In genomic region chr19:19138110-19138981, GRCh38 we compare ENCODE assay signal across 8 cellular contexts. TPM values are rescaled to one million over a fixed set of nuclear protein-coding genes. Genes with fewer than 3 reads are reported as not detected.
DNase-seq lines count a peak whose midpoint lies in the region; ATAC-seq, FAIRE-seq and TF ChIP-seq lines count a peak whose summit lies in the region.

Gene TMEM161A, minus strand, starts transcription at chr19:19138478. Its CDS starts 50 bp downstream, at chr19:19138428.

- no peaks in the 10 kb centered on the region for H3K9me3 ChIP-seq in WERI-Rb-1 (ENCODE audit: severe bottlenecking)
- no peaks in the 10 kb centered on the region for H3K9me3 ChIP-seq in mammary epithelial cell (replicated peaks; ENCODE audit: insufficient read depth, low read length)
- no peaks in the 10 kb centered on the region for H3K9me3 ChIP-seq in small intestine (ENCODE audit: control insufficient read depth, low read depth)

- BruUV-seq in mammary epithelial cell (replicated peaks; lab: Mats Ljungman, UMichigan), result no TSS peak

- H3K27me3 ChIP-seq in WERI-Rb-1 (ENCODE audit: insufficient read depth, low read depth, severe bottlenecking), result no peaks in the 10 kb centered on the region
- H3K27me3 ChIP-seq in mammary epithelial cell (ENCODE audit: insufficient read depth, low read length), result no peaks in the 10 kb centered on the region
- H3K27me3 ChIP-seq in small intestine (ENCODE audit: control insufficient read depth in 2 of 2, insufficient read depth in 2 of 2, low read length in 2 of 2), result no peaks in the 10 kb centered on the region

- dilution Hi-C loops in mammary epithelial cell (cut with HindIII; ENCODE audit: low sequenced_read_pairs), result no loop called here

- H3K27ac ChIP-seq in WERI-Rb-1 (peak within 1 kb of the TSS; percentile 82), mammary epithelial cell (ENCODE audit: insufficient read depth, low read depth, low read length) (peak within 1 kb of the TSS; percentile 65), small intestine (ENCODE audit: low read depth in 1 of 2, low read length in 1 of 2) (peak within 1 kb of the TSS in 1 of 2 donors; percentile 69)

- no peak for FAIRE-seq in small intestine (lab: Jason Lieb, UNC)

- H3K4me1 ChIP-seq in mammary epithelial cell (ENCODE audit: insufficient read depth, low read length) (no peaks in the 10 kb centered on the region), small intestine (ENCODE audit: control insufficient read depth in 2 of 2, insufficient read depth in 1 of 2, low read depth in 1 of 2, low read length in 1 of 2) (no peaks in the 10 kb centered on the region)

- H2AFZ ChIP-seq in mammary epithelial cell (ENCODE audit: low read depth, low read length), result peak within 1 kb of the TSS; percentile 93

- TF ChIP-seq CTCF in WERI-Rb-1 (IDR thresholded peaks at IDR 0.05; ENCODE audit: low read depth, low read length) (no peak), mammary epithelial cell (conservative IDR thresholded peaks at IDR 0.05 in 1 of 2, IDR thresholded peaks at IDR 0.05 in 1 of 2; ENCODE audit: extremely low read depth in 1 of 2, insufficient read depth in 1 of 2, low read depth in 1 of 2, low read length in 2 of 2) (no peak)

- peaks cover 12% of the 10 kb centered on the region for H3K79me2 ChIP-seq in mammary epithelial cell (ENCODE audit: insufficient read depth, low read length)

- H4K20me1 ChIP-seq in mammary epithelial cell (ENCODE audit: insufficient read depth, low read length), result no peaks in the 10 kb centered on the region

- H3K36me3 ChIP-seq in WERI-Rb-1 (no peaks in the 10 kb centered on the region; the same call in 1 of the 2 replicates), mammary epithelial cell (ENCODE audit: insufficient read depth, low read length) (no peaks in the 10 kb centered on the region), small intestine (ENCODE audit: control insufficient read depth in 2 of 2, insufficient read depth in 2 of 2, low read length in 2 of 2) (no peaks in the 10 kb centered on the region)

- peak; percentile 100 for DNase-seq in AG08395 (ENCODE audit: low spot score)
- DNase-seq in NCI-H2227 treated with DMSO at 0.1 percent for 48 hours (lab: John Stamatoyannopoulos, UW), result peak; percentile 83
- peak; percentile 98 for DNase-seq in WERI-Rb-1
- peak; percentile 99 for DNase-seq in mammary epithelial cell
- DNase-seq in iPS-NIHi11 (ENCODE audit: low spot score), result peak; percentile 98
- peak; percentile 99 for DNase-seq in small intestine

- in situ Hi-C loops in mammary epithelial cell (cut with MboI; ENCODE audit: low sequenced_read_pairs in 2 of 2), result no loop called here

- ATAC-seq in GM18909 (IDR thresholded peaks at IDR 0.05; ENCODE audit: poor library complexity, unreplicated experiment) (peak; percentile 98), HG03159 (IDR thresholded peaks at IDR 0.05; ENCODE audit: unreplicated experiment) (peak; percentile 94)

- peak within 1 kb of the TSS; percentile 74 for H3K9ac ChIP-seq in mammary epithelial cell (ENCODE audit: insufficient read depth, low read length)

- CTCF ChIA-PET in mammary epithelial cell (lab: Charles Lee; ENCODE audit: low non-redundant PET), result no interaction called here

- intact Hi-C loops in mammary epithelial cell (cut with micrococcal nuclease), result loop anchor here (2.0 kb wide), 1 partner anchor 74 kb away; no protein-coding TSS in a partner anchor

- H3K4me2 ChIP-seq in mammary epithelial cell (ENCODE audit: insufficient read depth, low read depth, low read length), result peak within 1 kb of the TSS; percentile 91

- 3% methylated on average over 33 of the region's 42 CpGs for WGBS in mammary epithelial cell (ENCODE audit: low coverage, missing lambda C conversion rate)
- 3% methylated on average over 42 of the region's 42 CpGs for WGBS in small intestine, 3 donors

- H3K4me3 ChIP-seq in WERI-Rb-1 (ENCODE audit: low read depth, low read length), result peak within 1 kb of the TSS; percentile 71
- H3K4me3 ChIP-seq in mammary epithelial cell (replicated peaks in 1 of 3; ENCODE audit: insufficient read depth in 1 of 3, low read depth in 2 of 3, low read length in 3 of 3), result peak within 1 kb of the TSS; percentile 64 to 91 (median 76)
- H3K4me3 ChIP-seq in small intestine (ENCODE audit: low read depth in 1 of 2, low read length in 2 of 2), result peak within 1 kb of the TSS; percentile 55 to 69

RNA-seq across cellular contexts. Expression of gene TMEM161A, which starts in this region (rescaled TPM):
- 10 to 100 TPM; 21.5 to 33.0 TPM for total RNA-seq in mammary epithelial cell
- polyA plus RNA-seq in mammary epithelial cell, result 27.2 TPM
- 24.2 TPM for polyA minus RNA-seq in mammary epithelial cell
- 10 to 100 TPM in 1 of 3 donors, 1 to 10 TPM in 2; 8.1 to 26.8 (median 9.4) TPM for polyA plus RNA-seq in small intestine
